Comparison of ENCODE assay signal across 21 cellular contexts in the genomic region with DNA sequence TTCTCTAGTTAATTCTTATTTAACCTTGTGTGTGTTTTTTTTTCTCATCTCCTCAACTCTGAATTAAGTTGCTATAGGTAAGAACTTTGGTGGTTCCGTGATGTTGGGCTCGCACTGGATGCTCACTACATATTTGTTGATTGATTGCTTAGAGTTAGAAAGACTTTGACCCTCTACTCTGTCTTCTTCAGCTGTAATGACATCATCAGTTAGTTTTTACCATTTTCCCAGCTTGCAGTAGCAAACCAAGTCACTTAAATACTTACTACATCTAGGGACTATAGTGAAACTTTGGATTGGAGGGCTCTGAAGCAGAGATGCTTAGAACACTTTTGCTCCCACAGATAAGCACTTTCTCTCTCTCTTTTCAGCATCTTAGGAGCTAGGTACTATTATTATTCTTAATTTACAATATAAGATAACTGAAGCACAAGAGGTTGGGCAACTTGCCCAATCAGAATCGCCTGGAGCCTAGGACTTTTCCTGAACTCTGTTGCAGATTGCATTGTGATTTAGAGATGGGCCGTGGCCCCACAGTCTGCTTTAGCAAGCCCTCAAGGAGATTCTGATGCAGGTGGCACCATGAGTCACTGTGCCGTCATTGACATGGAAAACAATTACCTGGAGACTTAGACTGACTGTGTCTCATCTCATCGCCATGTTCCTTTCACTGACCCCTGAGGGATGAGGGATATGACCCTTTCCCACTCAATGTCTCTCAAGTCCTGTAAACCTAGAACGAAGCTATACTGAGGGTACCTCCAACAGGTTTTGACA.
DNase-seq lines count a peak whose midpoint lies in the region; ATAC-seq, FAIRE-seq and TF ChIP-seq lines count a peak whose summit lies in the region.
"Had no signal": no experiment of that assay in that cellular context is flagged by ENCODE, and none has a peak within 500 bp of the region (broad histone marks: within the 10 kb centered on the region; RNA-seq: fewer than 3 reads in every experiment).

No MANE protein-coding gene starts in this region.

- CTCF ChIA-PET in HCT116 (lab: Charles Lee) = no interaction called here
- CTCF ChIA-PET in PC-3 (lab: Charles Lee) = no interaction called here
- CTCF ChIA-PET in H1 (lab: Charles Lee; ENCODE audit: partially characterized antibody) = interaction anchor here (1.0 kb wide), 1 partner anchor 21 kb away, joined by 3 read pairs; no protein-coding TSS in a partner anchor
- CTCF ChIA-PET in CD4-positive, alpha-beta T cell (lab: Charles Lee) = interaction anchor here (0.6 kb wide), 1 partner anchor 290 kb away, joined by 7 read pairs; no protein-coding TSS in a partner anchor

- H3K36me3 ChIP-seq in HCT116 (ENCODE audit: control insufficient read depth in 1 of 2, insufficient read depth in 2 of 2, low read length in 2 of 2) (no peaks in the 10 kb centered on the region), PC-3 (ENCODE audit: low read depth, low read length) (no peaks in the 10 kb centered on the region), H1 (ENCODE audit: control insufficient read depth in 2 of 4, insufficient read depth in 4 of 4, low read length in 3 of 4) (no peaks in the 10 kb centered on the region)

- H4K20me1 ChIP-seq in HCT116 (ENCODE audit: insufficient read depth) (no peaks in the 10 kb centered on the region), PC-3 (ENCODE audit: low read length) (no peaks in the 10 kb centered on the region), H1 (replicated peaks in 1 of 2; ENCODE audit: control insufficient read depth in 1 of 2, insufficient read depth in 2 of 2, low read length in 2 of 2) (no peaks in the 10 kb centered on the region)

- intact Hi-C loops in HCT116 (cut with micrococcal nuclease) (no loop called here), PC-3 (cut with micrococcal nuclease) (no loop called here)
- intact Hi-C loops in CD4-positive, alpha-beta T cell (cut with DNase I, micrococcal nuclease) = no loop called here

- no peaks in the 10 kb centered on the region for H3K79me1 ChIP-seq in H1 (ENCODE audit: low read depth, low read length)

- no peak overlapping the region for H3K18ac ChIP-seq in H1 (ENCODE audit: extremely low read depth, low read length)

- POLR2A ChIA-PET in HCT116 (lab: Charles Lee) (no interaction called here), PC-3 (lab: Charles Lee; ENCODE audit: unreplicated experiment) (no interaction called here), H1 (lab: Charles Lee; ENCODE audit: partially characterized antibody) (no interaction called here)
- POLR2A ChIA-PET in CD4-positive, alpha-beta T cell (lab: Charles Lee) = no interaction called here

- H3K27ac Mint-ChIP-seq in CD4-positive, alpha-beta T cell = no peak overlapping the region

- no peak overlapping the region for H2AK5ac ChIP-seq in H1 (ENCODE audit: low read depth, low read length)

- H2AFZ ChIP-seq in HCT116 (ENCODE audit: low read depth, low read length, poor library complexity, severe bottlenecking) (no peak overlapping the region), PC-3 (ENCODE audit: low read length) (no peak overlapping the region), H1 (ENCODE audit: low read length) (no peak overlapping the region)
- H2AFZ ChIP-seq: GM23248 had no signal

- H2BK120ac ChIP-seq in H1 (replicated peaks; ENCODE audit: low read depth, low read length) = no peak overlapping the region

- BruUV-seq in HCT116 (replicated peaks; lab: Mats Ljungman, UMichigan) = no TSS peak
- BruUV-seq in PC-3 (replicated peaks; lab: Mats Ljungman, UMichigan) = no TSS peak

- H3K9me2 ChIP-seq in HCT116 (ENCODE audit: insufficient read depth) = no peaks in the 10 kb centered on the region
- H3K9me2 ChIP-seq in PC-3 (replicated peaks; ENCODE audit: low read length) = no peaks in the 10 kb centered on the region

- no peak for DNase-seq in HCT116 (ENCODE audit: low read depth, low spot score)
- DNase-seq in PC-3 = peak; percentile 91
- DNase-seq in H1 (ENCODE audit: low read depth in 1 of 2, low spot score in 2 of 2) = no peak
- peak; percentile 25 for DNase-seq in renal cortical epithelial cell (ENCODE audit: low read depth)
- DNase-seq in CD4-positive, alpha-beta T cell = no peak
- no peak for DNase-seq in UCSD-AML1 (lab: John Stamatoyannopoulos, UW; ENCODE audit: unreplicated experiment)
- DNase-seq: ACHN, EL, GM23248, HCEC 1CT, KG1, NCI-H1417 treated with DMSO at 0.1 percent for 48 hours, NCI-H187 treated with DMSO at 0.1 percent for 48 hours, NCI-H2227 treated with DMSO at 0.1 percent for 48 hours, NCI-H510A treated with DMSO at 0.1 percent for 48 hours, NCI-H774, RPMI8226 had no signal

- peak overlapping the region; percentile 78; the same call in 1 of the 2 replicates for H4K8ac ChIP-seq in H1 (ENCODE audit: extremely low read depth, insufficient read depth, low read length)

- no peak overlapping the region for H3K4ac ChIP-seq in H1 (replicated peaks; ENCODE audit: insufficient read length, low read depth, low read length)

- no peaks in the 10 kb centered on the region; the same call in 1 of the 2 replicates for H3K23me2 ChIP-seq in H1 (ENCODE audit: low read depth, low read length)

- H3K36me3 Mint-ChIP-seq in CD4-positive, alpha-beta T cell (ENCODE audit: low read depth) = no peaks in the 10 kb centered on the region

- TF ChIP-seq POLR2A in HCT116 (IDR thresholded peaks at IDR 0.05; ENCODE audit: borderline replicate concordance, extremely low read depth, insufficient read depth, insufficient read length) (no peak), H1 (IDR thresholded peaks at IDR 0.05; ENCODE audit: control extremely low read depth in 1 of 2, low read depth in 2 of 2, low read length in 2 of 2) (no peak)

- no peak for FAIRE-seq in H1 (lab: Jason Lieb, UNC)
- FAIRE-seq: GM12878, GM19239 had no signal

- no peak overlapping the region for H3K23ac ChIP-seq in H1 (ENCODE audit: insufficient read length)

- H2BK15ac ChIP-seq in H1 (ENCODE audit: low read length) = no peak overlapping the region

- no peak overlapping the region for H2BK20ac ChIP-seq in H1 (ENCODE audit: low read length)

- H3K9ac ChIP-seq in HCT116 (ENCODE audit: low read length) = no peak overlapping the region
- H3K9ac ChIP-seq in PC-3 (ENCODE audit: low read length) = no peak overlapping the region
- no peak overlapping the region for H3K9ac ChIP-seq in H1 (replicated peaks in 1 of 4; ENCODE audit: extremely low read depth in 1 of 4, low read depth in 3 of 4, low read length in 3 of 4)
- H3K9ac ChIP-seq: GM23248 had no signal

- RAD21 ChIA-PET in HCT116 (lab: Charles Lee; ENCODE audit: low non-redundant PET in 1 of 2, low total read pairs in 2 of 2, uncharacterized antibody in 2 of 2, unreplicated experiment in 2 of 2) = no interaction called here

- H3K27me3 ChIP-seq in HCT116 (ENCODE audit: insufficient read depth, low read length) (peaks cover 25% of the 10 kb centered on the region; the same call in 1 of the 2 replicates), PC-3 (ENCODE audit: low read length) (peaks cover 10% of the 10 kb centered on the region; the same call in 1 of the 2 replicates), H1 (replicated peaks in 1 of 4; ENCODE audit: control insufficient read depth in 3 of 4, extremely low read depth in 1 of 4, insufficient read depth in 3 of 4, low read length in 3 of 4) (no peaks in the 10 kb centered on the region)
- no peaks in the 10 kb centered on the region for H3K27me3 ChIP-seq in CD4-positive, alpha-beta T cell (ENCODE audit: control insufficient read depth, insufficient read depth, low read length)

- H3K9me3 Mint-ChIP-seq in CD4-positive, alpha-beta T cell = no peaks in the 10 kb centered on the region

- H3K9me3 ChIP-seq in HCT116 (ENCODE audit: control insufficient read depth in 1 of 2, insufficient read depth in 1 of 2, low read depth in 1 of 2, low read length in 2 of 2) = no peaks in the 10 kb centered on the region
- H3K9me3 ChIP-seq in PC-3 (ENCODE audit: low read length) = no peaks in the 10 kb centered on the region
- H3K9me3 ChIP-seq in H1 (ENCODE audit: insufficient read depth in 2 of 2, low read depth in 1 of 2, low read length in 1 of 2) = no peaks in the 10 kb centered on the region
- no peaks in the 10 kb centered on the region for H3K9me3 ChIP-seq in CD4-positive, alpha-beta T cell (ENCODE audit: control insufficient read depth, low read length)

- no peak overlapping the region for H3K4me2 ChIP-seq in HCT116 (ENCODE audit: low read length)
- H3K4me2 ChIP-seq in PC-3 (ENCODE audit: low read length) = peak overlapping the region; percentile 40
- H3K4me2 ChIP-seq in H1 (ENCODE audit: insufficient read depth in 1 of 2, low read depth in 2 of 2, low read length in 2 of 2) = no peak overlapping the region

- TF ChIP-seq CTCF in HCT116 (IDR thresholded peaks at IDR 0.05 in 2 of 3, conservative IDR thresholded peaks at IDR 0.05 in 1 of 3; ENCODE audit: borderline replicate concordance in 1 of 3, insufficient read depth in 1 of 3, low read depth in 2 of 3, low read length in 2 of 3) = no peak
- no peak for TF ChIP-seq CTCF in PC-3 (conservative IDR thresholded peaks at IDR 0.05; ENCODE audit: low read depth, low read length)
- TF ChIP-seq CTCF in H1 (IDR thresholded peaks at IDR 0.05; ENCODE audit: control extremely low read depth in 1 of 3, insufficient read depth in 1 of 3, low read depth in 1 of 3, low read length in 3 of 3) = no peak
- TF ChIP-seq CTCF in CD4-positive, alpha-beta T cell (IDR thresholded peaks at IDR 0.05) = no peak

- no peak overlapping the region for H2BK5ac ChIP-seq in H1 (ENCODE audit: low read depth, low read length)

- H3K27me3 Mint-ChIP-seq in CD4-positive, alpha-beta T cell = peaks cover 4% of the 10 kb centered on the region

- no peaks in the 10 kb centered on the region for H3K79me2 ChIP-seq in HCT116 (ENCODE audit: insufficient read depth, low read length)
- H3K79me2 ChIP-seq in PC-3 (ENCODE audit: low read length) = no peaks in the 10 kb centered on the region
- H3K79me2 ChIP-seq in H1 (ENCODE audit: control insufficient read depth in 1 of 2, insufficient read depth in 2 of 2, low read length in 2 of 2) = no peaks in the 10 kb centered on the region

- no peaks in the 10 kb centered on the region for H3F3A ChIP-seq in PC-3 (ENCODE audit: low read length, unreplicated experiment)

- TF ChIP-seq RAD21 in HCT116 (IDR thresholded peaks at IDR 0.05; ENCODE audit: low read depth) (no peak), H1 (IDR thresholded peaks at IDR 0.05 in 1 of 2, conservative IDR thresholded peaks at IDR 0.05 in 1 of 2; ENCODE audit: low read depth in 2 of 2, low read length in 2 of 2) (no peak)

- no peak overlapping the region for H2BK12ac ChIP-seq in H1 (ENCODE audit: low read depth, low read length)

- H3K4me3 Mint-ChIP-seq in CD4-positive, alpha-beta T cell = no peak overlapping the region

- H3K27ac ChIP-seq in HCT116 (ENCODE audit: low read depth, low read length) = no peak overlapping the region
- 0 out of 2 replicates have a peak overlapping the region, but pooled peaks have one; percentile 20 for H3K27ac ChIP-seq in PC-3 (ENCODE audit: low read length)
- no peak overlapping the region for H3K27ac ChIP-seq in H1 (ENCODE audit: low read depth, low read length)
- no peak overlapping the region for H3K27ac ChIP-seq in CD4-positive, alpha-beta T cell (ENCODE audit: low read depth, low read length)
- H3K27ac ChIP-seq: C4-2B, GM23248 had no signal

- H3K4me1 ChIP-seq in HCT116 (ENCODE audit: control insufficient read depth in 1 of 2, insufficient read depth in 2 of 2, low read length in 2 of 2) = peaks cover 11 to 18% of the 10 kb centered on the region in 2 experiments
- H3K4me1 ChIP-seq in PC-3 (ENCODE audit: insufficient read depth, low read length) = peaks cover 32% of the 10 kb centered on the region
- H3K4me1 ChIP-seq in H1 (replicated peaks in 1 of 4; ENCODE audit: control insufficient read depth in 3 of 4, insufficient read depth in 4 of 4, low read length in 3 of 4) = no peaks in the 10 kb centered on the region

- no peak overlapping the region for H3K56ac ChIP-seq in H1 (replicated peaks; ENCODE audit: insufficient read length, low read depth, low read length)

- H4K5ac ChIP-seq in H1 (ENCODE audit: insufficient read length, low read depth, low read length) = no peak overlapping the region

- H3K4me3 ChIP-seq in HCT116 (replicated peaks in 1 of 2; ENCODE audit: low read depth in 1 of 2, low read length in 2 of 2) = no peak overlapping the region
- no peak overlapping the region for H3K4me3 ChIP-seq in PC-3 (ENCODE audit: low read length)
- H3K4me3 ChIP-seq in H1 (ENCODE audit: extremely low read depth in 1 of 4, insufficient read depth in 2 of 4, low read depth in 3 of 4, low read length in 4 of 4) = no peak overlapping the region
- H3K4me3 ChIP-seq: GM12878, GM23248 had no signal

- H3K14ac ChIP-seq in H1 (ENCODE audit: insufficient read length) = no peak overlapping the region

- no peak overlapping the region for H4K91ac ChIP-seq in H1 (replicated peaks; ENCODE audit: insufficient read length, low read length)

- no peaks in the 10 kb centered on the region for H3K4me1 Mint-ChIP-seq in CD4-positive, alpha-beta T cell (ENCODE audit: low read depth)

- TF ChIP-seq EP300 in H1 (IDR thresholded peaks at IDR 0.05; ENCODE audit: borderline replicate concordance in 1 of 2, low read depth in 2 of 2, low read length in 2 of 2) = no peak

- WGBS in H1 (ENCODE audit: extremely low coverage in 1 of 2, insufficient coverage in 1 of 2, insufficient read length in 1 of 2, insufficient replicate concordance in 2 of 2, low coverage in 1 of 2, low lambda C conversion rate in 2 of 2, missing lambda C conversion rate in 1 of 2), 2 experiments = 89% methylated on average over 7 of the region's 7 CpGs; no CpG with 5 or more reads in 1 of the 2 experiments

- ATAC-seq in HCT116 = no peak
- ATAC-seq in PC-3 = peak; percentile 76
- no peak for ATAC-seq in CD4-positive, alpha-beta T cell (ENCODE audit: poor library complexity)
- ATAC-seq in GM18907 (IDR thresholded peaks at IDR 0.05; ENCODE audit: unreplicated experiment) = no peak
- ATAC-seq: GM12878 had no signal

Comparison
In these comparisons a context has a peak if more than half of its experiments do, and no peak if none do; other contexts are left out.
1. DNase-seq: peak in PC-3 (single experiment) and renal cortical epithelial cell (single experiment); none in HCT116 (single experiment), H1 (0 of 2), CD4-positive, alpha-beta T cell (0 of 10) and UCSD-AML1 (single experiment).
2. CTCF ChIA-PET loops: an anchor here in H1 (1.0 kb wide) and CD4-positive, alpha-beta T cell (0.6 kb wide); none called in HCT116 and PC-3.